8 cellular contexts compared by ENCODE assay signal in genomic region chr3:63193647-63194046, GRCh38.
DNase-seq lines count a peak whose midpoint lies in the region; FAIRE-seq and TF ChIP-seq lines count a peak whose summit lies in the region.

No MANE protein-coding gene starts in this region.

- FAIRE-seq in endothelial cell of umbilical vein (lab: Jason Lieb, UNC), result no peak
- FAIRE-seq in H54 (lab: Jason Lieb, UNC), result no peak

- TF ChIP-seq POLR2A in endothelial cell of umbilical vein (IDR thresholded peaks at IDR 0.05; ENCODE audit: low read depth, low read length), result no peak
- TF ChIP-seq POLR2A in H54 (IDR thresholded peaks at IDR 0.05; ENCODE audit: low read depth, low read length), result no peak
- no peak for TF ChIP-seq POLR2A in esophagus muscularis mucosa (IDR thresholded peaks at IDR 0.05; ENCODE audit: low read depth)

- no peaks in the 10 kb centered on the region for H4K20me1 ChIP-seq in endothelial cell of umbilical vein (replicated peaks; ENCODE audit: control insufficient read depth, extremely low read depth, insufficient read depth, low read length)

- dilution Hi-C loops in endothelial cell of umbilical vein (cut with MboI; ENCODE audit: extremely low pct_ligation_motif_present, low sequenced_read_pairs), result no loop called here

- intact Hi-C loops in endothelial cell of umbilical vein (cut with micrococcal nuclease) (loop anchor here (1.0 to 5.0 kb wide), 2 partner anchors 528 to 571 kb away; no protein-coding TSS in a partner anchor), esophagus muscularis mucosa (cut with DNase I) (no loop called here)

- H3K27me3 ChIP-seq in endothelial cell of umbilical vein (ENCODE audit: control insufficient read depth in 2 of 2, insufficient read depth in 2 of 2, low read length in 2 of 2), result no peaks in the 10 kb centered on the region
- H3K27me3 ChIP-seq in esophagus muscularis mucosa, result no peaks in the 10 kb centered on the region

- H3K9me3 ChIP-seq in endothelial cell of umbilical vein (replicated peaks; ENCODE audit: control insufficient read depth, insufficient read depth, low read length), result no peaks in the 10 kb centered on the region
- H3K9me3 ChIP-seq in esophagus muscularis mucosa, result no peaks in the 10 kb centered on the region

- H3K4me1 ChIP-seq in endothelial cell of umbilical vein (ENCODE audit: control insufficient read depth, extremely low read depth, insufficient read depth, low read length) (no peaks in the 10 kb centered on the region), esophagus muscularis mucosa (no peaks in the 10 kb centered on the region)

- H3K4me2 ChIP-seq in endothelial cell of umbilical vein (ENCODE audit: insufficient read depth, low read length), result no peak overlapping the region

- H3K79me2 ChIP-seq in endothelial cell of umbilical vein (ENCODE audit: control insufficient read depth, insufficient read depth, low read length), result no peaks in the 10 kb centered on the region

- BruUV-seq in endothelial cell of umbilical vein (replicated peaks; lab: Mats Ljungman, UMichigan), result no TSS peak

- DNase-seq in NCI-H187 (lab: John Stamatoyannopoulos, UW), result peak; percentile 5 to 10
- no peak for DNase-seq in NCI-H187 treated with DMSO at 0.1 percent for 48 hours (lab: John Stamatoyannopoulos, UW)
- DNase-seq in NCI-H345 (lab: John Stamatoyannopoulos, UW), result peak; percentile 56
- DNase-seq in endothelial cell of umbilical vein (ENCODE audit: low read depth, low spot score), result peak; percentile 3
- DNase-seq in retinal pigment epithelial cell (ENCODE audit: low read depth), result peak; percentile 7
- no peak for DNase-seq in NK-92 (lab: John Stamatoyannopoulos, UW; ENCODE audit: unreplicated experiment)
- DNase-seq in H54 (ENCODE audit: insufficient read length, low spot score), result no peak
- DNase-seq in esophagus muscularis mucosa (ENCODE audit: extremely low spot score), result no peak

- H3K4me3 ChIP-seq in endothelial cell of umbilical vein (replicated peaks in 1 of 3; ENCODE audit: insufficient read depth in 1 of 3, low read depth in 1 of 3, low read length in 3 of 3) (no peak overlapping the region), retinal pigment epithelial cell (ENCODE audit: low read length) (no peak overlapping the region), esophagus muscularis mucosa (no peak overlapping the region)

- TF ChIP-seq EP300 in esophagus muscularis mucosa (IDR thresholded peaks at IDR 0.05), result no peak

- no peak overlapping the region for H2AFZ ChIP-seq in endothelial cell of umbilical vein (ENCODE audit: low read depth, low read length)

- H3K9me1 ChIP-seq in endothelial cell of umbilical vein (replicated peaks; ENCODE audit: control insufficient read depth, extremely low read depth, insufficient read depth, low read length), result no peaks in the 10 kb centered on the region

- H3K9ac ChIP-seq in endothelial cell of umbilical vein (replicated peaks; ENCODE audit: extremely low read depth, insufficient read depth, low read length), result no peak overlapping the region

- WGBS in esophagus muscularis mucosa, result 16% methylated on average over 3 of the region's 3 CpGs

- TF ChIP-seq CTCF in endothelial cell of umbilical vein (IDR thresholded peaks at IDR 0.05; ENCODE audit: extremely low read depth in 1 of 2, insufficient read depth in 1 of 2, low read depth in 1 of 2, low read length in 2 of 2), result no peak
- peak; percentile 64 for TF ChIP-seq CTCF in retinal pigment epithelial cell (conservative IDR thresholded peaks at IDR 0.05; ENCODE audit: low read depth, low read length)
- TF ChIP-seq CTCF in esophagus muscularis mucosa (IDR thresholded peaks at IDR 0.05), result peak in 1 of 3 experiments; percentile 8

- H3K36me3 ChIP-seq in endothelial cell of umbilical vein (ENCODE audit: control insufficient read depth in 2 of 2, extremely low read depth in 1 of 2, insufficient read depth in 2 of 2, low read length in 2 of 2) (no peaks in the 10 kb centered on the region), esophagus muscularis mucosa (no peaks in the 10 kb centered on the region)

- POLR2A ChIA-PET in endothelial cell of umbilical vein (lab: Charles Lee), result no interaction called here

- CTCF ChIA-PET in endothelial cell of umbilical vein (lab: Charles Lee), result interaction anchor here (1.2 to 1.8 kb wide), 3 partner anchors 570 to 862 kb away, joined by 4 to 8 read pairs (median 6); no protein-coding TSS in a partner anchor

- H3K27ac ChIP-seq in endothelial cell of umbilical vein (ENCODE audit: insufficient read depth, low read depth, low read length) (no peak overlapping the region), esophagus muscularis mucosa (replicated peaks in 1 of 4) (no peak overlapping the region)

TF ChIP-seq in endothelial cell of umbilical vein, 7 proteins besides CTCF, POLR2A, EP300 and RAD21:
- no peak for TF ChIP-seq FOS (IDR thresholded peaks at IDR 0.05; ENCODE audit: borderline replicate concordance, insufficient read depth, low read length)
- no peak for TF ChIP-seq MYC (IDR thresholded peaks at IDR 0.05; ENCODE audit: low read depth, low read length)
- no peak for TF ChIP-seq EZH2 (IDR thresholded peaks at IDR 0.05; ENCODE audit: borderline replicate concordance, low read depth, low read length, severe bottlenecking)
- no peak for TF ChIP-seq MAX (IDR thresholded peaks at IDR 0.05; ENCODE audit: insufficient read depth, insufficient read length)
- no peak for TF ChIP-seq GATA2 (IDR thresholded peaks at IDR 0.05; ENCODE audit: insufficient read depth, insufficient read length, low read depth, low read length)
- no peak for TF ChIP-seq POLR2AphosphoS5 (IDR thresholded peaks at IDR 0.05; ENCODE audit: insufficient read depth, low read depth, low read length)
- no peak for TF ChIP-seq JUN (IDR thresholded peaks at IDR 0.05; ENCODE audit: borderline replicate concordance, insufficient read depth, insufficient read length, low read depth)

Comparison
In these comparisons a context has a peak if more than half of its experiments do, and no peak if none do; other contexts are left out.
1. DNase-seq: peak in NCI-H187 (2 of 2), NCI-H345 (single experiment), endothelial cell of umbilical vein (single experiment) and retinal pigment epithelial cell (single experiment); none in NCI-H187 treated with DMSO at 0.1 percent for 48 hours (single experiment), NK-92 (single experiment), H54 (single experiment) and esophagus muscularis mucosa (single experiment).